In the genomic region with DNA sequence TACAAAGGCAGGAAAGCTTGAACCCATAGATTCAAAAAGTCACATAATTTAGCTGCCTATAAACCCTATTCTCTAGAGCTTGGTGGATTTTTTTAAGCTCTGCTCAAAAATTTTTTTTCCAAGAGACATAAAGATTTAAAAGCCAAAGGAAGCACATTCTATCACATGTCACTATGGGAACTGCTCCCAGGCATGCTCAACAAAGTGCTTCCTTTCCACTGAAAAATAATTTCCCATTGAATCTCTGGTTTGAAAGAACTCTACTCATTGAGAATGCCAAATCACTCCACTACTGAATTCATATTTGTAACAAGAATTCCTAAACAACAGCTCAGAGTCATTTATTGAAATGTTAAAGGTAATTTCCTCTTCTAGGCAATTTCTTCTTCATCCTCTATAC, we compare ENCODE assay signal across 20 cellular contexts.
"Had no signal": no experiment of that assay in that cellular context is flagged by ENCODE, and none has a peak within 500 bp of the region (broad histone marks: within the 10 kb centered on the region; RNA-seq: fewer than 3 reads in every experiment).

No MANE protein-coding gene starts in this region.

- H3K27ac Mint-ChIP-seq: activated B cell treated with CpG ODN at 0.5 μM for 24 hours; activated CD4-positive, alpha-beta T cell treated with anti-CD3 and anti-CD28 coated beads, Interleukin-2, amount 10 ng/mL, durations not matched to agents 7 days and 5 days; activated naive CD8-positive, alpha-beta T cell treated with anti-CD3 and anti-CD28 coated beads, Interleukin-2, amount 50 U/mL, for 24 hours; dendritic cell treated with granulocyte-macrophage colony-stimulating factor and Interleukin-4, amounts not matched to agents 40 ng/mL and 50 ng/mL, for 4 days; natural killer cell treated with Interleukin-12 subunit alpha and Interleukin-12 subunit beta and Interleukin-15 and Interleukin-18, amount 100 ng/mL, for 72 hours; stimulated activated effector memory CD8-positive, alpha-beta T cell treated with anti-CD3 and anti-CD28 coated beads, Interleukin-12 subunit alpha, Interleukin-12 subunit beta, amount 100 ng/mL, for 72 hours; T-helper 1 cell treated with Interleukin-12 subunit alpha and Interleukin-12 subunit beta and Interleukin-4 antibody, amounts not matched to agents 30 μg/mL and 1 μg/mL, for 36 hours had no signal

- H3K9me3 Mint-ChIP-seq: activated B cell treated with CpG ODN at 0.5 μM for 24 hours; activated naive CD8-positive, alpha-beta T cell treated with anti-CD3 and anti-CD28 coated beads, Interleukin-2, amount 50 U/mL, for 24 hours; T-helper 1 cell treated with Interleukin-12 subunit alpha and Interleukin-12 subunit beta and Interleukin-4 antibody, amounts not matched to agents 30 μg/mL and 1 μg/mL, for 36 hours had no signal

- H3K9me3 ChIP-seq: lower lobe of right lung, pancreas had no signal

- H3K4me3 Mint-ChIP-seq: activated B cell treated with CpG ODN at 0.5 μM for 24 hours; activated CD4-positive, alpha-beta T cell treated with anti-CD3 and anti-CD28 coated beads, Interleukin-2, amount 10 ng/mL, durations not matched to agents 7 days and 5 days; activated naive CD8-positive, alpha-beta T cell treated with anti-CD3 and anti-CD28 coated beads, Interleukin-2, amount 50 U/mL, for 24 hours; central memory CD8-positive, alpha-beta T cell; dendritic cell treated with granulocyte-macrophage colony-stimulating factor and Interleukin-4, amounts not matched to agents 40 ng/mL and 50 ng/mL, for 4 days; natural killer cell treated with Interleukin-12 subunit alpha and Interleukin-12 subunit beta and Interleukin-15 and Interleukin-18, amount 100 ng/mL, for 72 hours; stimulated activated effector memory CD8-positive, alpha-beta T cell treated with anti-CD3 and anti-CD28 coated beads, Interleukin-12 subunit alpha, Interleukin-12 subunit beta, amount 100 ng/mL, for 72 hours; T-helper 1 cell treated with Interleukin-12 subunit alpha and Interleukin-12 subunit beta and Interleukin-4 antibody, amounts not matched to agents 30 μg/mL and 1 μg/mL, for 36 hours had no signal

- H3K27me3 ChIP-seq: pancreas had no signal

- H3K4me1 ChIP-seq: foreskin keratinocyte, lower lobe of right lung, pancreas had no signal

- H3K4me3 ChIP-seq: lower lobe of right lung, pancreas, smooth muscle cell had no signal

- H3K36me3 ChIP-seq: lower lobe of right lung, pancreas had no signal

- DNase-seq: activated B cell treated with CpG ODN at 0.5 μM for 24 hours; activated CD4-positive, alpha-beta T cell treated with anti-CD3 and anti-CD28 coated beads, Interleukin-2, amount 10 ng/mL, durations not matched to agents 7 days and 5 days; activated CD8-positive, alpha-beta memory T cell treated with anti-CD3 and anti-CD28 coated beads for 24 hours; activated naive CD4-positive, alpha-beta T cell treated with Interleukin-2 at 50 U/mL for 16 hours; activated naive CD8-positive, alpha-beta T cell treated with anti-CD3 and anti-CD28 coated beads, Interleukin-2, amount 50 U/mL, for 24 hours; erythroblast; foreskin keratinocyte; hippocampal formation; kidney glomerular epithelial cell; lower lobe of right lung; pancreas; retina; SHP77 treated with DMSO at 0.1 percent for 48 hours; trophoblast cell had no signal

- H3K27me3 Mint-ChIP-seq: activated B cell treated with CpG ODN at 0.5 μM for 24 hours; activated CD4-positive, alpha-beta T cell treated with anti-CD3 and anti-CD28 coated beads, Interleukin-2, amount 10 ng/mL, durations not matched to agents 7 days and 5 days; activated naive CD8-positive, alpha-beta T cell treated with anti-CD3 and anti-CD28 coated beads, Interleukin-2, amount 50 U/mL, for 24 hours; central memory CD8-positive, alpha-beta T cell; dendritic cell treated with granulocyte-macrophage colony-stimulating factor and Interleukin-4, amounts not matched to agents 40 ng/mL and 50 ng/mL, for 4 days; natural killer cell treated with Interleukin-12 subunit alpha and Interleukin-12 subunit beta and Interleukin-15 and Interleukin-18, amount 100 ng/mL, for 72 hours had no signal

- H3K27ac ChIP-seq: foreskin keratinocyte, lower lobe of right lung, pancreas had no signal

- H3K36me3 Mint-ChIP-seq: stimulated activated effector memory CD8-positive, alpha-beta T cell treated with anti-CD3 and anti-CD28 coated beads, Interleukin-12 subunit alpha, Interleukin-12 subunit beta, amount 100 ng/mL, for 72 hours had no signal

- H3K4me1 Mint-ChIP-seq: activated B cell treated with CpG ODN at 0.5 μM for 24 hours; activated CD4-positive, alpha-beta T cell treated with anti-CD3 and anti-CD28 coated beads, Interleukin-2, amount 10 ng/mL, durations not matched to agents 7 days and 5 days; activated naive CD8-positive, alpha-beta T cell treated with anti-CD3 and anti-CD28 coated beads, Interleukin-2, amount 50 U/mL, for 24 hours; central memory CD8-positive, alpha-beta T cell; stimulated activated effector memory CD8-positive, alpha-beta T cell treated with anti-CD3 and anti-CD28 coated beads, Interleukin-12 subunit alpha, Interleukin-12 subunit beta, amount 100 ng/mL, for 72 hours had no signal
